In the genomic region with DNA sequence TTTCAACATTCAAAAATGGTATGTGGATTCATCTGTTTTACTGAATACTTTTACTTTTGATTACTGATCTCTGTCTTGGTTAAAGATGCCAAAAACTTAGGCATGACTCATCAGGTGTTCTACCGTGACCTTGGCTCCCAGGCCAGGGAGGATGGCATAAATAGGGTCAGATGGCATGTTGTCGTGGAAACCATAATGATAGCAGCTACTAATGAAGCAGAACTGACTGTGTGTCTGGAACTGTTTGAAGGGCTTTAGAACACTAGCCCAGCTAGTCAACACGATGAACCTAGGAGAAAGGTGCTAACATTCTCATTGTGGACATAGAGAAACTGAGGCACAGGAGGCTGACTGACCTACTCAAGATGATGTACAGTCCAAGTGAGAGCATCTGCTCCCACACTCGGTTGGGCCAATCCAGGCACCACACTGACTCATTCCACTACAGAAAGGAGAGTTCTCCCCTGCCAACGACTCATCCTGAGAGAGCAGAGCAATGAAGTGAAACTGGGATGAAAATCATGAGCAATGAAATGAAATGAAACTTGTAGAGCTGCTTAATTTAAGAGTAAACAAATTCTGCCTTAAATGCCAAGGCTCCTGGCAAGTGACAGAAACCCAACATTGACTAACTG, we compare ENCODE assay signal across 9 cellular contexts.
DNase-seq lines count a peak whose midpoint lies in the region; ATAC-seq and TF ChIP-seq lines count a peak whose summit lies in the region.
"Had no signal": no experiment of that assay in that cellular context is flagged by ENCODE, and none has a peak within 500 bp of the region (broad histone marks: within the 10 kb centered on the region; RNA-seq: fewer than 3 reads in every experiment).

No MANE protein-coding gene starts in this region.

- no peaks in the 10 kb centered on the region for H3K27me3 ChIP-seq in prostate gland (replicated peaks; ENCODE audit: insufficient read depth)

- TF ChIP-seq POLR2A in prostate gland (IDR thresholded peaks at IDR 0.05) = no peak

- ATAC-seq in GM18498 (IDR thresholded peaks at IDR 0.05; ENCODE audit: unreplicated experiment) (peak; percentile 69), GM21717 (IDR thresholded peaks at IDR 0.05; ENCODE audit: unreplicated experiment) (peak; percentile 81)

- TF ChIP-seq CTCF in prostate gland (IDR thresholded peaks at IDR 0.05) = no peak

- no peaks in the 10 kb centered on the region for H3K4me1 ChIP-seq in prostate gland (replicated peaks)

- 71% methylated on average over 5 of the region's 5 CpGs for WGBS in prostate gland

- intact Hi-C loops in prostate gland (cut with DNase I) = no loop called here

- H3K36me3 ChIP-seq in prostate gland = no peaks in the 10 kb centered on the region

- H3K4me3 ChIP-seq in prostate gland = no peak overlapping the region
- H3K4me3 ChIP-seq: skin epidermis had no signal

- DNase-seq in M059J (ENCODE audit: low read depth) = peak; percentile 37
- peak; percentile 4 for DNase-seq in iris pigment epithelial cell (ENCODE audit: low read depth)
- DNase-seq in cerebellum (ENCODE audit: low spot score) = no peak
- DNase-seq in NCI-H2107 (lab: John Stamatoyannopoulos, UW) = no peak
- no peak for DNase-seq in prostate gland (ENCODE audit: low spot score)
- DNase-seq in epidermal melanocyte (ENCODE audit: insufficient read length, low spot score) = no peak

- no peak overlapping the region for H3K27ac ChIP-seq in prostate gland

- H3K9me3 ChIP-seq in prostate gland = no peaks in the 10 kb centered on the region

Comparison
In these comparisons a context has a peak if more than half of its experiments do, and no peak if none do; other contexts are left out.
1. DNase-seq: peak in M059J (single experiment) and iris pigment epithelial cell (single experiment); none in cerebellum (single experiment), NCI-H2107 (single experiment), prostate gland (single experiment) and epidermal melanocyte (single experiment).